ENCODE assay signal across 32 cellular contexts in the genomic region with DNA sequence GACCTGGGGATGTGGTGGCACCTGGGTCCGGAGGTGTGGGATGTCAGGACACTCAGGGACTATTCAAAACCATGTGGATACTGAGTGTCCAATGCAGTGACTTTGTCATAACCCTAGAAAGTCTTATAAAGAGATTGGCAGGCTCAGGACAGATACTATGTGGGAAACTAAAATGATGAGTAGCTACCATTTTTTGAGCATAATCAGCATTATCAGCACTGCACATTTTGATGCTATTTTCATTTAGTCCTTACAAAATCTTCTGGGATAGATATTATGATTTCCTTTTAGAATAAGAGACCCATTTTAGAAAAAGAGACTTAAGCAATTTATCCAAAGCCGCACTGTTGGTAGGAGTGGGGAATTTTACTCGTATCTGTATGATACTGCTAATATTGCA.
"Had no signal": no experiment of that assay in that cellular context is flagged by ENCODE, and none has a peak within 500 bp of the region (broad histone marks: within the 10 kb centered on the region; RNA-seq: fewer than 3 reads in every experiment).

No MANE protein-coding gene starts in this region.

- FAIRE-seq: astrocyte had no signal

- H3K27ac ChIP-seq: adrenal gland, body of pancreas, brain microvascular endothelial cell, breast epithelium, VCaP had no signal

- H3K4me1 ChIP-seq: body of pancreas, breast epithelium had no signal

- ATAC-seq: activated CD8-positive, alpha-beta T cell treated with anti-CD3 and anti-CD28 coated beads for 36 hours; activated T-cell treated with anti-CD3 and anti-CD28 coated beads, Interleukin-2, amount 50 U/mL, for 4 hours; activated T-cell treated with anti-CD3 and anti-CD28 coated beads, Interleukin-2, amount 50 U/mL, for 72 hours; activated T-helper 17 cell treated with anti-CD3 and anti-CD28 coated beads, Interleukin-2, amount 50 U/mL, for 72 hours; body of pancreas had no signal

- DNase-seq: activated B cell treated with CpG ODN at 0.5 μM for 24 hours; activated CD4-positive, alpha-beta memory T cell treated with anti-CD3 and anti-CD28 coated beads for 36 hours; activated CD4-positive, alpha-beta T cell treated with anti-CD3 and anti-CD28 coated beads for 4 hours; activated CD4-positive, alpha-beta T cell treated with anti-CD3 and anti-CD28 coated beads, Interleukin-2, amount 10 ng/mL, durations not matched to agents 24 days and 14 days; activated CD4-positive, alpha-beta T cell treated with anti-CD3 and anti-CD28 coated beads, Interleukin-2, amount 50 U/mL, for 1 hour; activated CD4-positive, alpha-beta T cell treated with anti-CD3 and anti-CD28 coated beads, Interleukin-2, amount 50 U/mL, for 4 hours; activated CD4-positive, CD25-positive, alpha-beta regulatory T cell treated with anti-CD3 and anti-CD28 coated beads, Interleukin-2, amount 50 U/mL, for 72 hours; activated CD8-positive, alpha-beta memory T cell treated with anti-CD3 and anti-CD28 coated beads, Interleukin-2, amount 50 U/mL, for 4 hours; activated CD8-positive, alpha-beta T cell treated with anti-CD3 and anti-CD28 coated beads for 36 hours; activated effector memory CD4-positive, alpha-beta T cell treated with anti-CD3 and anti-CD28 coated beads, Interleukin-2, amount 50 U/mL, for 16 hours; activated gamma-delta T cell treated with Interleukin-2 at 50 U/mL for 16 hours; activated naive CD4-positive, alpha-beta T cell; activated naive CD4-positive, alpha-beta T cell treated with anti-CD3 and anti-CD28 coated beads for 36 hours; activated naive CD4-positive, alpha-beta T cell treated with anti-CD3 and anti-CD28 coated beads, Interleukin-2, amount 50 U/mL, for 16 hours; activated naive CD8-positive, alpha-beta T cell treated with anti-CD3 and anti-CD28 coated beads for 36 hours; activated T-cell treated with anti-CD3 and anti-CD28 coated beads for 4 hours; activated T-cell treated with anti-CD3 and anti-CD28 coated beads, Interleukin-2, amount 50 U/mL, for 1 hour; activated T-cell treated with anti-CD3 and anti-CD28 coated beads, Interleukin-2, amount 50 U/mL, for 4 hours; activated T-cell treated with anti-CD3 and anti-CD28 coated beads, Interleukin-2, amount 50 U/mL, for 72 hours; adrenal gland; amniotic stem cell; aorta; body of pancreas; brain microvascular endothelial cell; central memory CD4-positive, alpha-beta T cell; T-helper 1 cell; T-helper 2 cell; T-helper 9 cell had no signal

- H3K4me3 ChIP-seq: adrenal gland, body of pancreas, breast epithelium had no signal

- H3K36me3 ChIP-seq: adrenal gland, brain microvascular endothelial cell, breast epithelium had no signal

- H3K27me3 ChIP-seq: adrenal gland, body of pancreas, brain microvascular endothelial cell, breast epithelium had no signal

- H3K9me3 ChIP-seq: adrenal gland, body of pancreas, breast epithelium had no signal
